8 cellular contexts compared by ENCODE assay signal in the genomic region with DNA sequence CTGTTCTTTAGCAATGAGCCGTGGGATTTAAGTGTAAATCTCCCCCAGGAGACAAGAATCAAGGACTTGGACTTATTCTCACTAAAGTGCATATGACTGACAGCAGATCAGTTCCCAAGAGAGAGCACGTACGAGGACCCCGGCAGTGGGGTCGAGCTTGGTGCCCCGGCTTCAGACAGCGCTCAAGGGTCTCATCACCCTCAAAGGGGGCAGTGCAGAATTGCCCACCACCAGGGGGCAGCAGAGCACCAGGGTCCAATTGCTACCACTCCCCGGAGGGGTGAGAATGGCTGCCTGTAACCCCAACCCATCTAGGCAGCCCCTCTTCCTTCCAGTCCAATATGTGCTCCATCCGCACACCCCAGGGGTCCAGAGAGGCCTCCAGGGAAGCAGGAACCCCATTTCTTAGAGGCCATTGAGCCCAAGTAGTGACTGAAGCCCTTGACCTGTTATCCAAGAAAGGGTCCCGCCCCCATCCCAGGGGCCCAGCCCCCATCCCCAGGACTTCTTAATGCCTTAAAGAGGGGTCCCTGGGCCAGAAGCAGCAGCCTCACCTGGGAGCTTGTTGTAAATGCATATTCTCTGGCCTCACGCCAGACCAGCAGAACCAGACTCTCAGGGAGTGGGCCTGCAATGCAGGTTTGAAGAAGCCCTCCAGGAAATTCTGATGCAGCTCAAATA.
DNase-seq lines count a peak whose midpoint lies in the region; ATAC-seq and TF ChIP-seq lines count a peak whose summit lies in the region.

No MANE protein-coding gene starts in this region.

- intact Hi-C loops in heart left ventricle (cut with DNase I): loop anchor here in 7 of 10 donors (1.0 to 10.0 kb wide), 5 partner anchors 27 to 90 kb away; no protein-coding TSS in a partner anchor
- intact Hi-C loops in spleen (cut with DNase I; ENCODE audit: low total_unique reads): no loop called here

- H3K4me3 ChIP-seq in heart left ventricle (no peak overlapping the region), spleen (no peak overlapping the region)

- no peaks in the 10 kb centered on the region for H3K9me3 ChIP-seq in heart left ventricle
- no peaks in the 10 kb centered on the region for H3K9me3 ChIP-seq in spleen

- ATAC-seq in heart left ventricle: peak in 1 of 4 donors; percentile 19
- no peak for ATAC-seq in GM21737 (IDR thresholded peaks at IDR 0.05; ENCODE audit: unreplicated experiment)

- H3K27ac ChIP-seq in RWPE1 (no peak overlapping the region), heart left ventricle (peak overlapping the region in 8 of 12 donors; percentile 44 to 89 (median 54)), spleen (peak overlapping the region in 5 of 8 donors; percentile 14 to 54 (median 41))

- H3K27me3 ChIP-seq in heart left ventricle (no peaks in the 10 kb centered on the region), spleen (replicated peaks in 1 of 7) (peaks cover 0 to 5% (median 0%) of the 10 kb centered on the region in 7 donors)

- POLR2A ChIA-PET in RWPE1 (lab: Yijun Ruan, JAX; ENCODE audit: low non-redundant PET): no interaction called here

- WGBS in heart left ventricle, 4 donors: 67 to 90% (median 79%) methylated on average over 4 to 11 of the region's 11 CpGs
- WGBS in spleen, 5 donors: 42 to 78% (median 54%) methylated on average over 10 to 11 of the region's 11 CpGs

- DNase-seq in SIG-M5 treated with dmso at 0.1 percent for 504 hours (lab: John Stamatoyannopoulos, UW; ENCODE audit: unreplicated experiment): peak; percentile 15
- no peak for DNase-seq in SIG-M5 (lab: John Stamatoyannopoulos, UW)
- peak; percentile 58 for DNase-seq in RWPE1 (ENCODE audit: low spot score)
- peak; percentile 47 for DNase-seq in activated effector memory CD4-positive, alpha-beta T cell treated with Interleukin-2 at 50 U/mL for 16 hours
- peak; percentile 56 to 86 (median 64) for DNase-seq in heart left ventricle
- peak; percentile 90 for DNase-seq in spleen
- no peak for DNase-seq in NCI-H187 (lab: John Stamatoyannopoulos, UW)

- H3K4me1 ChIP-seq in heart left ventricle (peaks cover 0 to 69% (median 38%) of the 10 kb centered on the region in 12 donors), spleen (peaks cover 6 to 77% (median 44%) of the 10 kb centered on the region in 6 donors)

- CTCF ChIA-PET in RWPE1 (lab: Yijun Ruan, JAX): interaction anchor here (0.6 to 3.1 kb wide), 10 partner anchors 14 to 187 kb away, joined by 3 to 23 read pairs (median 4); no protein-coding TSS in a partner anchor

- no peaks in the 10 kb centered on the region for H3K36me3 ChIP-seq in heart left ventricle
- no peaks in the 10 kb centered on the region for H3K36me3 ChIP-seq in spleen

- TF ChIP-seq POLR2A in heart left ventricle (IDR thresholded peaks at IDR 0.05) (no peak), spleen (IDR thresholded peaks at IDR 0.05) (no peak)

- peak; percentile 73 for TF ChIP-seq CTCF in RWPE1 (conservative IDR thresholded peaks at IDR 0.05; ENCODE audit: low read depth)
- TF ChIP-seq CTCF in heart left ventricle (IDR thresholded peaks at IDR 0.05): peak; percentile 64 to 91 (median 80)
- TF ChIP-seq CTCF in spleen (IDR thresholded peaks at IDR 0.05 in 8 of 11, conservative IDR thresholded peaks at IDR 0.05 in 3 of 11): peak; percentile 58 to 91 (median 81)

Comparison
In these comparisons a context has a peak if more than half of its experiments do, and no peak if none do; other contexts are left out.
1. DNase-seq: peak in SIG-M5 treated with dmso at 0.1 percent for 504 hours (single experiment), RWPE1 (single experiment), activated effector memory CD4-positive, alpha-beta T cell treated with Interleukin-2 at 50 U/mL for 16 hours (single experiment), heart left ventricle (5 of 5) and spleen (single experiment); none in SIG-M5 (single experiment) and NCI-H187 (0 of 2).
2. Peak in every context shown above with its lines, with median percentiles within 50 percentile points of each other: CTCF ChIP-seq.